In genomic region chr2:21026479-21027282, GRCh38 we compare ENCODE assay signal across 23 cellular contexts. TPM values are rescaled to one million over a fixed set of nuclear protein-coding genes. Genes with fewer than 3 reads are reported as not detected.
"Had no signal": no experiment of that assay in that cellular context is flagged by ENCODE, and none has a peak within 500 bp of the region (broad histone marks: within the 10 kb centered on the region; RNA-seq: fewer than 3 reads in every experiment).

No MANE protein-coding gene starts in this region.

- H3K27me3 ChIP-seq: neutrophil, pancreas, right lobe of liver, sigmoid colon, stomach, tibial artery, transverse colon, upper lobe of right lung, uterus had no signal

- H3K4me3 ChIP-seq: pancreas, psoas muscle, right lobe of liver, sigmoid colon, stomach, tibial artery, transverse colon, upper lobe of right lung, uterus had no signal

- ATAC-seq: naive thymus-derived CD8-positive, alpha-beta T cell; natural killer cell treated with Interleukin-12 subunit alpha and Interleukin-12 subunit beta and Interleukin-15 and Interleukin-18, amount 100 ng/mL, for 72 hours; pancreas; psoas muscle; right cardiac atrium; stimulated activated effector memory CD8-positive, alpha-beta T cell treated with anti-CD3 and anti-CD28 coated beads, Interleukin-12 subunit alpha, Interleukin-12 subunit beta, amount 100 ng/mL, for 72 hours; stimulated activated naive B cell treated with anti-CD40 and anti-IgM and Interleukin-4, amounts not matched to agents 10 μg/mL and 1 μg/mL and 100 μg/mL, for 72 hours; upper lobe of right lung had no signal

- DNase-seq: naive thymus-derived CD8-positive, alpha-beta T cell; nephron progenitor cell; nucleus accumbens; pancreas; psoas muscle; right lobe of liver; sigmoid colon; small intestine; stimulated activated CD4-positive, alpha-beta T cell treated with anti-CD3 and anti-CD28 coated beads, Interleukin-15, amount 100 ng/mL, for 24 hours; stimulated activated CD4-positive, alpha-beta T cell treated with anti-CD3 and anti-CD28 coated beads, Interleukin-2, amount 100 ng/mL, for 24 hours; stimulated activated CD4-positive, alpha-beta T cell treated with anti-CD3 and anti-CD28 coated beads, Interleukin-2, amount 100 ng/mL, for 48 hours; stimulated activated CD4-positive, alpha-beta T cell treated with anti-CD3 and anti-CD28 coated beads, Interleukin-4, amount 100 ng/mL, for 24 hours; stimulated activated naive B cell treated with anti-CD40 and anti-IgM and Interleukin-4, amounts not matched to agents 10 μg/mL and 1 μg/mL and 100 μg/mL, for 72 hours; stimulated activated naive CD4-positive, alpha-beta T cell treated with Interleukin-2 at 50 U/mL for 16 hours; stomach; tibial artery; transverse colon; upper lobe of right lung; uterus had no signal

- H3K4me1 ChIP-seq: pancreas, psoas muscle, sigmoid colon, stomach, transverse colon, upper lobe of right lung, uterus had no signal

- H3K27ac ChIP-seq: neutrophil, pancreas, psoas muscle, stomach, transverse colon, upper lobe of right lung, uterus had no signal

- H3K36me3 ChIP-seq: neutrophil, pancreas, sigmoid colon, stomach, transverse colon, upper lobe of right lung, uterus had no signal

- H3K9me3 ChIP-seq: neutrophil, pancreas, psoas muscle, right lobe of liver, sigmoid colon, stomach, tibial artery, transverse colon, upper lobe of right lung, uterus had no signal

RNA-seq across cellular contexts. Expression of gene APOB, which starts 17.2 kb away (rescaled TPM):
- total RNA-seq: naive thymus-derived CD8-positive, alpha-beta T cell; natural killer cell treated with Interleukin-12 subunit alpha and Interleukin-12 subunit beta and Interleukin-15 and Interleukin-18, amount 100 ng/mL, for 72 hours had no signal
- polyA plus RNA-seq: naive thymus-derived CD8-positive, alpha-beta T cell had no signal
